ENCODE assay signal across 17 cellular contexts in the genomic region with DNA sequence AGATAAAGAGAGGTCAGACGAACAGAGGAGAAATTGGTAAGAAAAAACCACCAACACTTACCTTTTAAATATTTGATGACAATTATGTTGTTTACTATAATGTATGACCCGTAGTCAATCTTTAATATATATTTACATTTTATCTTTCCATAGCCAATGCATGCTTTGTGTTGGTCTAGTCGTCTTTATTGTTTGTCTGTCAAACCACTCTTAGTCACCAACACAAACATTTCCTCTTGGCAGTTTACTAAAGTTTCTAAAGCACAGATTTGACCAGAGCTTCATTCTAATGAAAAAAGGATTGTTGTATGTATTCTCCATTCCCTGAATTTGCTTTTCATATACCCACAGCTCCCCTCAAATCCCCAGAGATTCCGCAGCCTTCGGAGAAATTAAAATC.
A peak's percentile ranks its signal among the peaks of the same experiment; 100 is the strongest.
DNase-seq lines count a peak whose midpoint lies in the region; ATAC-seq and TF ChIP-seq lines count a peak whose summit lies in the region.
"Had no signal": no experiment of that assay in that cellular context is flagged by ENCODE, and none has a peak within 500 bp of the region (broad histone marks: within the 10 kb centered on the region; RNA-seq: fewer than 3 reads in every experiment).

No MANE protein-coding gene starts in this region.

- in situ Hi-C loops in astrocyte of the cerebellum (cut with HindIII; ENCODE audit: low sequenced_read_pairs) = no loop called here

- DNase-seq in LNCaP clone FGC (ENCODE audit: low read depth) = peak; percentile 67
- peak; percentile 23 for DNase-seq in astrocyte of the cerebellum (ENCODE audit: low read depth)
- DNase-seq in fibroblast of lung (ENCODE audit: low read depth in 2 of 2) = peak; percentile 13 to 36
- peak; percentile 7 for DNase-seq in pulmonary artery endothelial cell (ENCODE audit: low read depth, low spot score)
- no peak for DNase-seq in left lobe of liver (ENCODE audit: low spot score)
- no peak for DNase-seq in activated naive CD4-positive, alpha-beta T cell treated with Interleukin-2 at 50 U/mL for 16 hours
- no peak for DNase-seq in activated T-cell treated with anti-CD3 and anti-CD28 coated beads, Interleukin-2, amount 50 U/mL, for 24 hours
- DNase-seq: C1 segment of cervical spinal cord, DND-41, MM.1S, NCI-H1092, NCI-H1694, NCI-H226, NCI-H526, Peyer's patch had no signal

- H3K4me1 ChIP-seq in fibroblast of lung (ENCODE audit: control insufficient read depth, extremely low read depth, insufficient read depth, low read length) = no peaks in the 10 kb centered on the region
- H3K4me1 ChIP-seq: Peyer's patch had no signal

- no peaks in the 10 kb centered on the region for H4K20me1 ChIP-seq in fibroblast of lung (ENCODE audit: control insufficient read depth, extremely low read depth, insufficient read depth, low read length)

- ATAC-seq in left lobe of liver = no peak
- ATAC-seq in HG02973 (IDR thresholded peaks at IDR 0.05; ENCODE audit: unreplicated experiment) = no peak

- H3K9me3 Mint-ChIP-seq in activated T-cell treated with anti-CD3 and anti-CD28 coated beads, Interleukin-2, amount 50 U/mL, for 24 hours = peaks cover 3% of the 10 kb centered on the region

- no peak overlapping the region for H3K4me2 ChIP-seq in fibroblast of lung (ENCODE audit: extremely low read depth, insufficient read depth, low read length)

- no peaks in the 10 kb centered on the region for H3K27me3 Mint-ChIP-seq in activated T-cell treated with anti-CD3 and anti-CD28 coated beads, Interleukin-2, amount 50 U/mL, for 24 hours

- H3K4me3 ChIP-seq in LNCaP clone FGC (ENCODE audit: low read depth, low read length) (no peak overlapping the region), astrocyte of the cerebellum (ENCODE audit: low read depth, low read length) (no peak overlapping the region), fibroblast of lung (replicated peaks in 1 of 4; ENCODE audit: control extremely low read depth in 1 of 4, insufficient read depth in 1 of 4, low read depth in 3 of 4, low read length in 4 of 4) (no peak overlapping the region)
- H3K4me3 ChIP-seq: Peyer's patch had no signal

- H3K27ac ChIP-seq in fibroblast of lung (ENCODE audit: insufficient read depth, low read length) = no peak overlapping the region
- H3K27ac ChIP-seq: HL-60, Peyer's patch had no signal

- H3K79me2 ChIP-seq in fibroblast of lung (ENCODE audit: control insufficient read depth, insufficient read depth, low read length) = no peaks in the 10 kb centered on the region

- H3K9me3 ChIP-seq in fibroblast of lung (ENCODE audit: control insufficient read depth, insufficient read depth, low read depth, low read length) = no peaks in the 10 kb centered on the region
- H3K9me3 ChIP-seq: Peyer's patch had no signal

- no peaks in the 10 kb centered on the region for H3K4me1 Mint-ChIP-seq in activated T-cell treated with anti-CD3 and anti-CD28 coated beads, Interleukin-2, amount 50 U/mL, for 24 hours (ENCODE audit: low read depth)

- TF ChIP-seq CTCF in LNCaP clone FGC (IDR thresholded peaks at IDR 0.05; ENCODE audit: control insufficient read depth, extremely low read depth, insufficient read depth) (no peak), astrocyte of the cerebellum (IDR thresholded peaks at IDR 0.05; ENCODE audit: low read depth, low read length, missing control alignments) (no peak), fibroblast of lung (conservative IDR thresholded peaks at IDR 0.05 in 1 of 2, IDR thresholded peaks at IDR 0.05 in 1 of 2; ENCODE audit: low read depth in 1 of 2, low read length in 2 of 2) (no peak)

- no peaks in the 10 kb centered on the region for H3K36me3 Mint-ChIP-seq in activated T-cell treated with anti-CD3 and anti-CD28 coated beads, Interleukin-2, amount 50 U/mL, for 24 hours (ENCODE audit: low read depth)

- H3K36me3 ChIP-seq in fibroblast of lung (ENCODE audit: control insufficient read depth, insufficient read depth, low read length) = no peaks in the 10 kb centered on the region
- H3K36me3 ChIP-seq: Peyer's patch had no signal

- no peak overlapping the region for H3K9ac ChIP-seq in fibroblast of lung (ENCODE audit: insufficient read depth, low read length)

- H3K27ac Mint-ChIP-seq in activated T-cell treated with anti-CD3 and anti-CD28 coated beads, Interleukin-2, amount 50 U/mL, for 24 hours = no peak overlapping the region

- H2AFZ ChIP-seq in fibroblast of lung (ENCODE audit: low read length) = no peak overlapping the region

- H3K27me3 ChIP-seq in fibroblast of lung (ENCODE audit: control insufficient read depth, insufficient read depth, low read length) = no peaks in the 10 kb centered on the region
- H3K27me3 ChIP-seq: Peyer's patch had no signal

- H3K4me3 Mint-ChIP-seq in activated T-cell treated with anti-CD3 and anti-CD28 coated beads, Interleukin-2, amount 50 U/mL, for 24 hours = no peak overlapping the region

Comparison
In these comparisons a context has a peak if more than half of its experiments do, and no peak if none do; other contexts are left out.
1. DNase-seq: peak in LNCaP clone FGC (single experiment), astrocyte of the cerebellum (single experiment), fibroblast of lung (2 of 2) and pulmonary artery endothelial cell (single experiment); none in left lobe of liver (single experiment), activated naive CD4-positive, alpha-beta T cell treated with Interleukin-2 at 50 U/mL for 16 hours (single experiment) and activated T-cell treated with anti-CD3 and anti-CD28 coated beads, Interleukin-2, amount 50 U/mL, for 24 hours (single experiment).